ENCODE assay signal across 16 cellular contexts in genomic region chr5:174234388-174234787, GRCh38.
A peak's percentile ranks its signal among the peaks of the same experiment; 100 is the strongest.
DNase-seq lines count a peak whose midpoint lies in the region; ATAC-seq and TF ChIP-seq lines count a peak whose summit lies in the region.
"Had no signal": no experiment of that assay in that cellular context is flagged by ENCODE, and none has a peak within 500 bp of the region (broad histone marks: within the 10 kb centered on the region; RNA-seq: fewer than 3 reads in every experiment).

No MANE protein-coding gene starts in this region.

- H4K20me1 ChIP-seq in smooth muscle cell (ENCODE audit: low read depth) = no peaks in the 10 kb centered on the region

- no peak overlapping the region for H3K4me3 ChIP-seq in smooth muscle cell
- H3K4me3 ChIP-seq: GM12878 had no signal

- no peaks in the 10 kb centered on the region for H3K36me3 ChIP-seq in smooth muscle cell (ENCODE audit: low read depth)

- H3F3A ChIP-seq in smooth muscle cell (ENCODE audit: low read depth) = peaks cover 19% of the 10 kb centered on the region

- no peaks in the 10 kb centered on the region for H3K27me3 ChIP-seq in smooth muscle cell (ENCODE audit: low read depth)

- no peak overlapping the region for H2AFZ ChIP-seq in smooth muscle cell (ENCODE audit: low read depth)

- 64% methylated on average over 8 of the region's 8 CpGs for WGBS in smooth muscle cell (ENCODE audit: low lambda C conversion rate)

- ATAC-seq in GM18517 (IDR thresholded peaks at IDR 0.05; ENCODE audit: unreplicated experiment) = no peak
- ATAC-seq: CD8-positive, alpha-beta T cell; GM12878 had no signal

- TF ChIP-seq CTCF in smooth muscle cell (IDR thresholded peaks at IDR 0.05; ENCODE audit: borderline replicate concordance, insufficient read depth, poor library complexity, severe bottlenecking) = no peak

- H3K79me2 ChIP-seq in smooth muscle cell (ENCODE audit: low read depth) = no peaks in the 10 kb centered on the region

- H3K27ac ChIP-seq in caudate nucleus (ENCODE audit: low read depth, low read length) = peak overlapping the region; percentile 89
- H3K27ac ChIP-seq in smooth muscle cell (ENCODE audit: low read depth) = peak overlapping the region; percentile 90
- H3K27ac ChIP-seq: C4-2B had no signal

- peak overlapping the region; percentile 48 for H3K4me2 ChIP-seq in smooth muscle cell

- H3K9me3 ChIP-seq in smooth muscle cell (replicated peaks; ENCODE audit: low read depth) = peaks cover 5% of the 10 kb centered on the region

- H3K4me1 ChIP-seq in smooth muscle cell (ENCODE audit: low read depth) = peaks cover 19% of the 10 kb centered on the region

- H3K9ac ChIP-seq in smooth muscle cell (ENCODE audit: low read depth) = peak overlapping the region; percentile 84

- DNase-seq in EH (ENCODE audit: low read depth) (peak; percentile 41), M059J (ENCODE audit: low read depth) (peak; percentile 17), caudate nucleus (lab: John Stamatoyannopoulos, UW) (no peak), smooth muscle cell (lab: John Stamatoyannopoulos, UW; ENCODE audit: unreplicated experiment) (no peak), nucleus accumbens (lab: John Stamatoyannopoulos, UW) (no peak), GM03348 (ENCODE audit: low spot score) (no peak)
- DNase-seq in activated CD4-positive, alpha-beta T cell treated with anti-CD3 and anti-CD28 coated beads, Interleukin-2, amount 50 U/mL, for 1 hour = no peak
- DNase-seq: CD8-positive, alpha-beta T cell; COR-L47; DND-41; H7; IMR-90; KG1 had no signal

Comparison
In these comparisons a context has a peak if more than half of its experiments do, and no peak if none do; other contexts are left out.
1. DNase-seq: peak in EH (single experiment) and M059J (single experiment); none in caudate nucleus (0 of 61), smooth muscle cell (single experiment), nucleus accumbens (0 of 56), activated CD4-positive, alpha-beta T cell treated with anti-CD3 and anti-CD28 coated beads, Interleukin-2, amount 50 U/mL, for 1 hour (single experiment) and GM03348 (single experiment).